17 cellular contexts compared by ENCODE assay signal in genomic region chr15:101275018-101275417, GRCh38. TPM values are rescaled to one million over a fixed set of nuclear protein-coding genes. Genes with fewer than 3 reads are reported as not detected.
DNase-seq lines count a peak whose midpoint lies in the region; ATAC-seq, FAIRE-seq and TF ChIP-seq lines count a peak whose summit lies in the region.
"Had no signal": no experiment of that assay in that cellular context is flagged by ENCODE, and none has a peak within 500 bp of the region (broad histone marks: within the 10 kb centered on the region; RNA-seq: fewer than 3 reads in every experiment).

No MANE protein-coding gene starts in this region.

- peaks cover 37% of the 10 kb centered on the region for H3K4me1 Mint-ChIP-seq in activated T-cell treated with anti-CD3 and anti-CD28 coated beads, Interleukin-2, amount 50 U/mL, for 24 hours (ENCODE audit: low read depth)
- peaks cover 12% of the 10 kb centered on the region for H3K4me1 Mint-ChIP-seq in neural crest cell

- TF ChIP-seq CTCF in neural crest cell (conservative IDR thresholded peaks at IDR 0.05) = no peak

- H3K27me3 ChIP-seq in Karpas-422 (ENCODE audit: low read length) = no peaks in the 10 kb centered on the region
- H3K27me3 ChIP-seq: upper lobe of right lung had no signal

- H3K79me2 ChIP-seq in Karpas-422 (ENCODE audit: low read length) = peaks cover 23% of the 10 kb centered on the region

- H3K27ac Mint-ChIP-seq in activated T-cell treated with anti-CD3 and anti-CD28 coated beads, Interleukin-2, amount 50 U/mL, for 24 hours = peak overlapping the region; percentile 85
- H3K27ac Mint-ChIP-seq in neural crest cell (ENCODE audit: unreplicated experiment) = no peak overlapping the region
- H3K27ac Mint-ChIP-seq: activated B cell treated with CpG ODN at 0.5 μM for 24 hours, endodermal cell had no signal

- H3K27me3 Mint-ChIP-seq in activated T-cell treated with anti-CD3 and anti-CD28 coated beads, Interleukin-2, amount 50 U/mL, for 24 hours = no peaks in the 10 kb centered on the region
- no peaks in the 10 kb centered on the region for H3K27me3 Mint-ChIP-seq in neural crest cell (ENCODE audit: low read depth)
- H3K27me3 Mint-ChIP-seq: activated B cell treated with CpG ODN at 0.5 μM for 24 hours had no signal

- peaks cover 48% of the 10 kb centered on the region; the same call in 1 of the 2 replicates for H3K36me3 ChIP-seq in Karpas-422 (ENCODE audit: insufficient read depth, low read length)

- no peak overlapping the region for H3K4me3 ChIP-seq in Karpas-422 (ENCODE audit: low read length)
- H3K4me3 ChIP-seq: upper lobe of right lung had no signal

- H3K4me2 ChIP-seq in Karpas-422 (ENCODE audit: low read depth, low read length, poor library complexity, severe bottlenecking) = no peak overlapping the region

- peaks cover 19% of the 10 kb centered on the region for H3K4me1 ChIP-seq in Karpas-422 (ENCODE audit: low read length)

- no peaks in the 10 kb centered on the region for H3K9me3 Mint-ChIP-seq in activated T-cell treated with anti-CD3 and anti-CD28 coated beads, Interleukin-2, amount 50 U/mL, for 24 hours
- H3K9me3 Mint-ChIP-seq in neural crest cell = no peaks in the 10 kb centered on the region
- H3K9me3 Mint-ChIP-seq: activated B cell treated with CpG ODN at 0.5 μM for 24 hours, endodermal cell, mesothelial cell of epicardium had no signal

- no peaks in the 10 kb centered on the region for H3K9me2 ChIP-seq in Karpas-422 (replicated peaks; ENCODE audit: insufficient read depth, low read length)

- H3K27ac ChIP-seq in Karpas-422 (ENCODE audit: low read length) = no peak overlapping the region
- H3K27ac ChIP-seq: upper lobe of right lung had no signal

- H2AFZ ChIP-seq in Karpas-422 (ENCODE audit: low read length) = no peak overlapping the region

- no peak for DNase-seq in activated T-cell treated with anti-CD3 and anti-CD28 coated beads, Interleukin-2, amount 50 U/mL, for 24 hours
- DNase-seq in activated T-cell treated with anti-CD3 and anti-CD28 coated beads, Interleukin-2, amount 50 U/mL, for 1 hour = no peak
- no peak for DNase-seq in Karpas-422
- no peak for DNase-seq in neural crest cell (ENCODE audit: low read depth, low spot score)
- no peak for DNase-seq in OCI-M1 (lab: John Stamatoyannopoulos, UW)
- DNase-seq in GM19238 (ENCODE audit: insufficient read length, low spot score) = no peak
- DNase-seq in HTR-8/SVneo (ENCODE audit: insufficient read length, low spot score) = no peak
- DNase-seq: activated B cell treated with CpG ODN at 0.5 μM for 24 hours, anterior cingulate cortex, hippocampal formation, NCI-H510A treated with DMSO at 0.1 percent for 48 hours, SHP77, upper lobe of right lung had no signal

- H3K9me3 ChIP-seq in Karpas-422 (ENCODE audit: low read length) = no peaks in the 10 kb centered on the region
- H3K9me3 ChIP-seq: upper lobe of right lung had no signal

- H3K9ac ChIP-seq in Karpas-422 (ENCODE audit: low read length) = 0 out of 2 replicates have a peak overlapping the region, but pooled peaks have one; percentile 27

- peaks cover 5% of the 10 kb centered on the region; the same call in 1 of the 2 replicates for H4K20me1 ChIP-seq in Karpas-422 (ENCODE audit: insufficient read depth, low read depth, low read length)

- peak overlapping the region; percentile 92 for H3K4me3 Mint-ChIP-seq in activated T-cell treated with anti-CD3 and anti-CD28 coated beads, Interleukin-2, amount 50 U/mL, for 24 hours
- H3K4me3 Mint-ChIP-seq in neural crest cell = peak overlapping the region; percentile 28

- peak; percentile 37 for ATAC-seq in GM21576 (IDR thresholded peaks at IDR 0.05; ENCODE audit: unreplicated experiment)
- ATAC-seq: sciatic nerve, upper lobe of right lung had no signal

- H3K36me3 Mint-ChIP-seq in activated T-cell treated with anti-CD3 and anti-CD28 coated beads, Interleukin-2, amount 50 U/mL, for 24 hours (ENCODE audit: low read depth) = peaks cover 86% of the 10 kb centered on the region
- H3K36me3 Mint-ChIP-seq in neural crest cell (ENCODE audit: low read depth) = peaks cover 14% of the 10 kb centered on the region

- FAIRE-seq in HTR-8/SVneo (lab: Jason Lieb, UNC) = no peak

RNA-seq across cellular contexts. Expression of gene SELENOS, which starts 2.3 kb away (rescaled TPM):
- total RNA-seq in Karpas-422 (2014; rRNA removed; shearing (Covaris generic); ENCODE audit: low replicate concordance) = 14.9 and 27.2 TPM in 2 replicates
- 37.8 and 42.1 TPM in 2 replicates for total RNA-seq in neural crest cell

RNA-seq across cellular contexts. Expression of gene SNRPA1, which starts 20.0 kb away (rescaled TPM):
- total RNA-seq in Karpas-422 (2014; rRNA removed; shearing (Covaris generic); ENCODE audit: low replicate concordance) = 52.3 and 53.4 TPM in 2 replicates
- 118 and 132 TPM in 2 replicates for total RNA-seq in neural crest cell

RNA-seq across cellular contexts. Expression of gene CHSY1, which starts 23.2 kb away (rescaled TPM):
- 10.5 and 11.4 TPM in 2 replicates for total RNA-seq in Karpas-422 (2014; rRNA removed; shearing (Covaris generic); ENCODE audit: low replicate concordance)
- 46.7 and 49.7 TPM in 2 replicates for total RNA-seq in neural crest cell
